14 cellular contexts compared by ENCODE assay signal in genomic region chr11:130165601-130166456, GRCh38. TPM values are rescaled to one million over a fixed set of nuclear protein-coding genes. Genes with fewer than 3 reads are reported as not detected.
DNase-seq lines count a peak whose midpoint lies in the region; ATAC-seq, FAIRE-seq and TF ChIP-seq lines count a peak whose summit lies in the region.
"Had no signal": no experiment of that assay in that cellular context is flagged by ENCODE, and none has a peak within 500 bp of the region (broad histone marks: within the 10 kb centered on the region; RNA-seq: fewer than 3 reads in every experiment).

No MANE protein-coding gene starts in this region.

- H3K27me3 Mint-ChIP-seq in CD14-positive monocyte (ENCODE audit: low read depth in 3 of 3) = peaks cover 3 to 5% (median 3%) of the 10 kb centered on the region in 3 donors

- H3K4me1 Mint-ChIP-seq in CD14-positive monocyte = peaks cover 72% of the 10 kb centered on the region
- H3K4me1 Mint-ChIP-seq: activated naive CD4-positive, alpha-beta T cell treated with anti-CD3 and anti-CD28 coated beads, Interleukin-2, amount 10 ng/mL, durations not matched to agents 7 days and 5 days had no signal

- peaks cover 47 to 65% of the 10 kb centered on the region in 2 experiments for H3K27me3 ChIP-seq in K562 (ENCODE audit: control insufficient read depth in 2 of 2, insufficient read depth in 2 of 2, low read length in 2 of 2)
- no peaks in the 10 kb centered on the region for H3K27me3 ChIP-seq in muscle layer of duodenum (ENCODE audit: low read depth, low read length)
- H3K27me3 ChIP-seq: right atrium auricular region had no signal

- no peak for TF ChIP-seq RAD21 in K562 (CRISPR knock-in tag; conservative IDR thresholded peaks at IDR 0.05 in 1 of 2, IDR thresholded peaks at IDR 0.05 in 1 of 2)

- peaks cover 7% of the 10 kb centered on the region; the same call in 1 of the 2 replicates for H4K20me1 ChIP-seq in K562 (replicated peaks; ENCODE audit: control insufficient read depth, insufficient read depth, low read length)

- H3K9me3 ChIP-seq in K562 (replicated peaks; ENCODE audit: control insufficient read depth, insufficient read depth, low read depth, low read length) (no peaks in the 10 kb centered on the region), muscle layer of duodenum (ENCODE audit: control insufficient read depth in 1 of 2, low read length in 2 of 2) (no peaks in the 10 kb centered on the region)
- H3K9me3 ChIP-seq: right atrium auricular region had no signal

- H3K4me2 ChIP-seq in K562 (ENCODE audit: insufficient read depth, low read length) = no peak overlapping the region

- peaks cover 0 to 2% (median 0%) of the 10 kb centered on the region in 7 donors for H3K9me3 Mint-ChIP-seq in CD14-positive monocyte
- H3K9me3 Mint-ChIP-seq: activated naive CD4-positive, alpha-beta T cell treated with anti-CD3 and anti-CD28 coated beads, Interleukin-2, amount 10 ng/mL, durations not matched to agents 7 days and 5 days; CD4-positive, alpha-beta T cell had no signal

- H3K79me2 ChIP-seq in K562 (ENCODE audit: control insufficient read depth, insufficient read depth, low read length) = no peaks in the 10 kb centered on the region

- H3K27ac Mint-ChIP-seq in CD14-positive monocyte = peak overlapping the region; percentile 74 to 94 (median 88)
- H3K27ac Mint-ChIP-seq: activated naive CD4-positive, alpha-beta T cell treated with anti-CD3 and anti-CD28 coated beads, Interleukin-2, amount 10 ng/mL, durations not matched to agents 7 days and 5 days; CD4-positive, alpha-beta T cell had no signal

- BruUV-seq in K562 (replicated peaks; lab: Mats Ljungman, UMichigan) = no TSS peak

- H3K4me3 ChIP-seq in K562 = no peak overlapping the region
- no peak overlapping the region for H3K4me3 ChIP-seq in muscle layer of duodenum (ENCODE audit: low read depth in 1 of 2, low read length in 2 of 2)
- H3K4me3 ChIP-seq: right atrium auricular region had no signal

- no peak for FAIRE-seq in K562 (lab: Jason Lieb, UNC)

- TF ChIP-seq CTCF in CD14-positive monocyte (IDR thresholded peaks at IDR 0.05) (no peak), K562 (IDR thresholded peaks at IDR 0.05 in 2 of 3, conservative IDR thresholded peaks at IDR 0.05 in 1 of 3; ENCODE audit: insufficient read depth in 2 of 3, low read depth in 1 of 3, low read length in 3 of 3) (no peak)

- TF ChIP-seq POLR2A in K562 (conservative IDR thresholded peaks at IDR 0.05) = no peak

- H3K4me1 ChIP-seq in K562 (replicated peaks in 1 of 2; ENCODE audit: control insufficient read depth in 2 of 2, insufficient read depth in 2 of 2, low read length in 2 of 2) (peaks cover 0 to 9% of the 10 kb centered on the region in 2 experiments; a peak in 1 of 5 replicates), muscle layer of duodenum (ENCODE audit: control insufficient read depth in 1 of 2, insufficient read depth in 2 of 2, low read length in 2 of 2) (no peaks in the 10 kb centered on the region)

- intact Hi-C loops in CD14-positive monocyte (cut with micrococcal nuclease) = loop anchor here in 1 of 2 donors (10.0 kb wide), 1 partner anchor 149 kb away; the partner anchor contains the start of gene ZBTB44
- intact Hi-C loops in K562 (cut with micrococcal nuclease) = no loop called here

- POLR2A ChIA-PET in K562 (lab: Yijun Ruan, JAX) = interaction anchor here (0.7 to 1.2 kb wide), 2 partner anchors 11 to 284 kb away, joined by 3 read pairs; no protein-coding TSS in a partner anchor

- DNase-seq in CD14-positive monocyte (ENCODE audit: low spot score) = peak; percentile 77
- peak; percentile 94 for DNase-seq in MV-4-11 (lab: John Stamatoyannopoulos, UW)
- no peak for DNase-seq in K562 (ENCODE audit: extremely low read depth in 1 of 4, low spot score in 3 of 4)
- DNase-seq in AG20443 (ENCODE audit: low spot score) = no peak
- DNase-seq in NCI-H748 (lab: John Stamatoyannopoulos, UW; ENCODE audit: unreplicated experiment) = no peak
- DNase-seq: activated CD4-positive, alpha-beta T cell treated with anti-CD3 and anti-CD28 coated beads, Interleukin-2, amount 50 U/mL, for 4 hours; activated naive CD4-positive, alpha-beta T cell treated with anti-CD3 and anti-CD28 coated beads, Interleukin-2, amount 10 ng/mL, durations not matched to agents 7 days and 5 days; CD4-positive, alpha-beta T cell; NCI-H1092 treated with DMSO at 0.1 percent for 48 hours; NCI-H510A treated with DMSO at 0.1 percent for 48 hours had no signal

- no peak overlapping the region for H2AFZ ChIP-seq in K562 (ENCODE audit: low read depth, low read length)

- CTCF ChIA-PET in K562 (lab: Yijun Ruan, JAX; ENCODE audit: low intra/inter-chr PET ratio) = no interaction called here

- H3K4me3 Mint-ChIP-seq in CD14-positive monocyte = no peak overlapping the region
- H3K4me3 Mint-ChIP-seq: activated naive CD4-positive, alpha-beta T cell treated with anti-CD3 and anti-CD28 coated beads, Interleukin-2, amount 10 ng/mL, durations not matched to agents 7 days and 5 days; CD4-positive, alpha-beta T cell had no signal

- H3K9ac ChIP-seq in K562 (ENCODE audit: insufficient read depth in 1 of 2, low read depth in 2 of 2, low read length in 2 of 2) = no peak overlapping the region

- H3K27ac ChIP-seq in K562 (ENCODE audit: extremely low read depth, low read depth, low read length) = no peak overlapping the region
- peak overlapping the region; percentile 42 for H3K27ac ChIP-seq in muscle layer of duodenum (ENCODE audit: low read length)
- H3K27ac ChIP-seq: right atrium auricular region had no signal

- no peaks in the 10 kb centered on the region for H3K9me1 ChIP-seq in K562 (ENCODE audit: control insufficient read depth, insufficient read depth, low read length)

- H3K36me3 ChIP-seq in K562 (ENCODE audit: control insufficient read depth, insufficient read depth, low read length) (no peaks in the 10 kb centered on the region), muscle layer of duodenum (ENCODE audit: control insufficient read depth in 1 of 2, insufficient read depth in 2 of 2, low read length in 2 of 2) (no peaks in the 10 kb centered on the region)
- H3K36me3 ChIP-seq: right atrium auricular region had no signal

- 5% methylated on average over 9 of the region's 9 CpGs for WGBS in K562 (ENCODE audit: insufficient coverage, low coverage, missing lambda C conversion rate)

- in situ Hi-C loops in K562 (cut with MboI) = no loop called here

- TF ChIP-seq EP300 in K562 (IDR thresholded peaks at IDR 0.05; ENCODE audit: low read length) = no peak

- H3K36me3 Mint-ChIP-seq in CD14-positive monocyte = peaks cover 10 to 12% of the 10 kb centered on the region in 2 donors
- H3K36me3 Mint-ChIP-seq: activated naive CD4-positive, alpha-beta T cell treated with anti-CD3 and anti-CD28 coated beads, Interleukin-2, amount 10 ng/mL, durations not matched to agents 7 days and 5 days had no signal

- no peak for ATAC-seq in K562
- no peak for ATAC-seq in GM19452 (IDR thresholded peaks at IDR 0.05; ENCODE audit: unreplicated experiment)
- ATAC-seq in GM19467 (IDR thresholded peaks at IDR 0.05; ENCODE audit: unreplicated experiment) = no peak

TF ChIP-seq in K562, 482 proteins besides CTCF, POLR2A, EP300 and RAD21:
- TF ChIP-seq RBM25 (IDR thresholded peaks at IDR 0.05; ENCODE audit: low read depth, low read length, severe bottlenecking) (peak; percentile 71), FIP1L1 (IDR thresholded peaks at IDR 0.05; ENCODE audit: low read depth, low read length, poor library complexity, severe bottlenecking) (no peak)

RNA-seq across cellular contexts. Expression of gene ST14, which starts 6.2 kb away (rescaled TPM):
- polyA plus RNA-seq in CD14-positive monocyte (10 to 100 TPM; 13.3 to 23.6 TPM), K562 (2011; rRNA removed) (0.01 and 0.08 TPM in 2 replicates), K562 (2014; fragmentation: Illumina TruSeq; extraction: Trizol) (not detected in 2 replicates), K562 (2014; fragmentation: Nextera tagmentation; extraction: Ambion mirVana) (not detected), K562 (2014; rRNA removed) (not detected in 2 replicates)
- 0.23 TPM in 1 of 2 replicates, not detected in the other for total RNA-seq in K562 (2011; cell fraction: chromatin; rRNA removed; ENCODE audit: low replicate concordance)
- total RNA-seq in K562 (2011; cell fraction: nucleolus; rRNA removed) = not detected in 2 replicates
- 0.15 TPM in 1 of 2 replicates, not detected in the other for total RNA-seq in K562 (2011; cell fraction: nucleoplasm; rRNA removed)
- total RNA-seq in K562 (2014; rRNA removed) (not detected in 2 replicates), K562 (2014; rRNA removed; fragmentation: Illumina TruSeq; extraction: Trizol) (not detected in 2 replicates), K562 (2015; rRNA removed; fragmentation: Illumina TruSeq; extraction: Trizol) (not detected in 2 replicates), K562 (2021) (0.20 and 0.36 TPM in 2 replicates)
- polyA plus RNA-seq in K562 (2011; cell fraction: cytosol; rRNA removed) = 0.01 and 0.13 TPM in 2 replicates
- 0.14 TPM in 1 of 2 replicates, not detected in the other for polyA plus RNA-seq in K562 (2011; cell fraction: nucleus; rRNA removed)
- polyA plus RNA-seq in K562 (2012) = 0.04 and 0.15 TPM in 2 replicates
- not detected in 2 replicates for polyA minus RNA-seq in K562 (2011; rRNA and poly(A)+ RNA removed)
- not detected in 2 replicates for polyA minus RNA-seq in K562 (2011; cell fraction: cytosol; rRNA and poly(A)+ RNA removed)
- 0.27 TPM in 1 of 2 replicates, not detected in the other for polyA minus RNA-seq in K562 (2011; cell fraction: nucleus; rRNA and poly(A)+ RNA removed)

Comparison
In these comparisons a context has a peak if more than half of its experiments do, and no peak if none do; other contexts are left out.
1. DNase-seq: peak in CD14-positive monocyte (single experiment) and MV-4-11 (single experiment); none in K562 (0 of 4), AG20443 (single experiment) and NCI-H748 (single experiment).
2. RNA of gene ST14, which starts 6.2 kb away (polyA plus RNA-seq): 13.3 to 23.6 TPM in CD14-positive monocyte; 0.01 to 0.15 TPM in K562; every median in the first group is over 10 times any median in the second.